In genomic region chr3:185929192-185930151, GRCh38 we compare ENCODE assay signal across 9 cellular contexts. TPM values are rescaled to one million over a fixed set of nuclear protein-coding genes. Genes with fewer than 3 reads are reported as not detected.
DNase-seq lines count a peak whose midpoint lies in the region; ATAC-seq and TF ChIP-seq lines count a peak whose summit lies in the region.
"Had no signal": no experiment of that assay in that cellular context is flagged by ENCODE, and none has a peak within 500 bp of the region (broad histone marks: within the 10 kb centered on the region; RNA-seq: fewer than 3 reads in every experiment).

No MANE protein-coding gene starts in this region.

- H3K9me3 Mint-ChIP-seq in CD4-positive, alpha-beta T cell, result no peaks in the 10 kb centered on the region
- H3K9me3 Mint-ChIP-seq in dendritic cell treated with granulocyte-macrophage colony-stimulating factor and Interleukin-4, amounts not matched to agents 40 ng/mL and 50 ng/mL, for 4 days, result no peaks in the 10 kb centered on the region
- no peaks in the 10 kb centered on the region for H3K9me3 Mint-ChIP-seq in naive thymus-derived CD8-positive, alpha-beta T cell

- no peaks in the 10 kb centered on the region for H3K27me3 Mint-ChIP-seq in CD4-positive, alpha-beta T cell
- no peaks in the 10 kb centered on the region for H3K27me3 Mint-ChIP-seq in dendritic cell treated with granulocyte-macrophage colony-stimulating factor and Interleukin-4, amounts not matched to agents 40 ng/mL and 50 ng/mL, for 4 days
- no peaks in the 10 kb centered on the region for H3K27me3 Mint-ChIP-seq in naive thymus-derived CD8-positive, alpha-beta T cell

- TF ChIP-seq CTCF in CD4-positive, alpha-beta T cell (IDR thresholded peaks at IDR 0.05), result no peak

- POLR2A ChIA-PET in CD4-positive, alpha-beta T cell (lab: Charles Lee), result interaction anchor here (1.2 to 6.2 kb wide), 5 partner anchors 7 to 638 kb away, joined by 3 to 116 read pairs (median 19); partner anchors contain the start of genes TBCCD1 and TRA2B
- POLR2A ChIA-PET in naive thymus-derived CD8-positive, alpha-beta T cell (lab: Charles Lee), result interaction anchor here (1.5 kb wide), 1 partner anchor 8 kb away, joined by 10 read pairs; the partner anchor contains the start of gene TRA2B

- peaks cover 96% of the 10 kb centered on the region for H3K36me3 Mint-ChIP-seq in CD4-positive, alpha-beta T cell (ENCODE audit: low read depth)
- H3K36me3 Mint-ChIP-seq in dendritic cell treated with granulocyte-macrophage colony-stimulating factor and Interleukin-4, amounts not matched to agents 40 ng/mL and 50 ng/mL, for 4 days (ENCODE audit: low read depth), result peaks cover 70% of the 10 kb centered on the region
- peaks cover 4 to 77% (median 31%) of the 10 kb centered on the region in 3 donors for H3K36me3 Mint-ChIP-seq in naive thymus-derived CD8-positive, alpha-beta T cell

- ATAC-seq in CD4-positive, alpha-beta T cell (ENCODE audit: poor library complexity), result no peak
- no peak for ATAC-seq in naive thymus-derived CD8-positive, alpha-beta T cell
- no peak for ATAC-seq in HG03565 (IDR thresholded peaks at IDR 0.05; ENCODE audit: unreplicated experiment)
- ATAC-seq in HG02973 (IDR thresholded peaks at IDR 0.05; ENCODE audit: unreplicated experiment), result no peak
- ATAC-seq in HG02798 (IDR thresholded peaks at IDR 0.05; ENCODE audit: poor library complexity, unreplicated experiment), result no peak

- no peaks in the 10 kb centered on the region for H3K27me3 ChIP-seq in CD4-positive, alpha-beta T cell (ENCODE audit: control insufficient read depth, insufficient read depth, low read length)

- CTCF ChIA-PET in CD4-positive, alpha-beta T cell (lab: Charles Lee), result interaction anchor here (0.9 to 2.3 kb wide), 2 partner anchors 14 to 688 kb away, joined by 3 to 24 read pairs; no protein-coding TSS in a partner anchor

- no peak overlapping the region for H3K27ac ChIP-seq in CD4-positive, alpha-beta T cell (ENCODE audit: low read depth, low read length)

- H3K4me1 Mint-ChIP-seq in CD4-positive, alpha-beta T cell (ENCODE audit: low read depth), result peaks cover 100% of the 10 kb centered on the region
- peaks cover 92% of the 10 kb centered on the region for H3K4me1 Mint-ChIP-seq in dendritic cell treated with granulocyte-macrophage colony-stimulating factor and Interleukin-4, amounts not matched to agents 40 ng/mL and 50 ng/mL, for 4 days (ENCODE audit: low read depth)
- peaks cover 58 to 100% (median 95%) of the 10 kb centered on the region in 4 donors for H3K4me1 Mint-ChIP-seq in naive thymus-derived CD8-positive, alpha-beta T cell

- no peak for DNase-seq in CD4-positive, alpha-beta T cell
- DNase-seq in NAMALWA (ENCODE audit: low spot score) (peak; percentile 44), midbrain (lab: John Stamatoyannopoulos, UW) (no peak)
- no peak for DNase-seq in naive thymus-derived CD8-positive, alpha-beta T cell
- DNase-seq: activated CD4-positive, alpha-beta T cell treated with anti-CD3 and anti-CD28 coated beads for 4 hours had no signal

- intact Hi-C loops in CD4-positive, alpha-beta T cell (cut with DNase I, micrococcal nuclease), result loop anchor here in 1 of 2 experiments (2.0 kb wide), 1 partner anchor 15 kb away; no protein-coding TSS in a partner anchor
- intact Hi-C loops in dendritic cell treated with granulocyte-macrophage colony-stimulating factor and Interleukin-4, amounts not matched to agents 40 ng/mL and 50 ng/mL, for 4 days (cut with micrococcal nuclease), result loop anchor here (10.0 kb wide), 1 partner anchor 105 kb away; the partner anchor contains the start of gene IGF2BP2

- H3K4me3 Mint-ChIP-seq in CD4-positive, alpha-beta T cell, result peak overlapping the region; percentile 97
- H3K4me3 Mint-ChIP-seq in dendritic cell treated with granulocyte-macrophage colony-stimulating factor and Interleukin-4, amounts not matched to agents 40 ng/mL and 50 ng/mL, for 4 days, result peak overlapping the region; percentile 64
- H3K4me3 Mint-ChIP-seq in naive thymus-derived CD8-positive, alpha-beta T cell, result peak overlapping the region; percentile 58 to 100 (median 91)

- peak overlapping the region; percentile 56 for H3K27ac Mint-ChIP-seq in CD4-positive, alpha-beta T cell
- H3K27ac Mint-ChIP-seq in dendritic cell treated with granulocyte-macrophage colony-stimulating factor and Interleukin-4, amounts not matched to agents 40 ng/mL and 50 ng/mL, for 4 days, result peak overlapping the region; percentile 69
- H3K27ac Mint-ChIP-seq in naive thymus-derived CD8-positive, alpha-beta T cell, result peak overlapping the region; percentile 8 to 86 (median 72)

- H3K9me3 ChIP-seq in CD4-positive, alpha-beta T cell (ENCODE audit: control insufficient read depth, low read length), result no peaks in the 10 kb centered on the region

RNA-seq across cellular contexts. Expression of gene TRA2B, which starts 8.3 kb away (rescaled TPM):
- total RNA-seq in CD4-positive, alpha-beta T cell, result 100 to 1,000 TPM; 549 to 585 TPM
- total RNA-seq in naive thymus-derived CD8-positive, alpha-beta T cell, result 100 to 1,000 TPM; 218 to 229 TPM
- 100 to 1,000 TPM; 176 to 226 (median 184) TPM for polyA plus RNA-seq in naive thymus-derived CD8-positive, alpha-beta T cell
